In genomic region chr4:95355021-95355420, GRCh38 we compare ENCODE assay signal across 30 cellular contexts.
"Had no signal": no experiment of that assay in that cellular context is flagged by ENCODE, and none has a peak within 500 bp of the region (broad histone marks: within the 10 kb centered on the region; RNA-seq: fewer than 3 reads in every experiment).

No MANE protein-coding gene starts in this region.

- H3K9me3 Mint-ChIP-seq: activated CD4-positive, alpha-beta memory T cell treated with anti-CD3 and anti-CD28 coated beads for 36 hours; activated CD4-positive, alpha-beta T cell treated with anti-CD3 and anti-CD28 coated beads, Interleukin-2, amount 10 ng/mL, durations not matched to agents 24 days and 14 days; activated naive CD4-positive, alpha-beta T cell treated with anti-CD3 and anti-CD28 coated beads for 36 hours; activated naive CD4-positive, alpha-beta T cell treated with anti-CD3 and anti-CD28 coated beads, Interleukin-2, amount 50 U/mL, for 24 hours; activated naive CD8-positive, alpha-beta T cell treated with anti-CD3 and anti-CD28 coated beads for 36 hours; activated naive CD8-positive, alpha-beta T cell treated with anti-CD3 and anti-CD28 coated beads, Interleukin-2, amount 50 U/mL, for 24 hours; activated T-helper 1 cell treated with anti-CD3 and anti-CD28 coated beads, Interleukin-12 subunit alpha, Interleukin-12 subunit beta, Interleukin-2, Interleukin-4 antibody, amounts not matched to agents 30 ng/mL and 10 ng/mL and 1 ng/mL, durations not matched to agents 14 hours and 24 hours and 36 hours; activated T-helper 2 cell treated with anti-CD3 and anti-CD28 coated beads, Interferon-gamma antibody, Interleukin-2, Interleukin-4, amounts not matched to agents 10 μg/mL and 5 μg/mL and 100 μg/mL, durations not matched to agents 14 hours and 24 hours and 36 hours had no signal

- H3K27me3 ChIP-seq: adrenal gland, ascending aorta, cardiac muscle cell, colonic mucosa, esophagus squamous epithelium, foreskin keratinocyte, gastrocnemius medialis, heart left ventricle had no signal

- H3K27ac Mint-ChIP-seq: activated CD4-positive, alpha-beta memory T cell treated with anti-CD3 and anti-CD28 coated beads for 36 hours; activated CD4-positive, alpha-beta T cell treated with anti-CD3 and anti-CD28 coated beads for 36 hours; activated CD4-positive, alpha-beta T cell treated with anti-CD3 and anti-CD28 coated beads, Interleukin-2, amount 10 ng/mL, durations not matched to agents 24 days and 14 days; activated CD8-positive, alpha-beta memory T cell treated with anti-CD3 and anti-CD28 coated beads, Interleukin-2, amount 10 ng/mL, durations not matched to agents 7 days and 5 days; activated CD8-positive, alpha-beta T cell treated with anti-CD3 and anti-CD28 coated beads, Interleukin-2, amount 10 ng/mL, durations not matched to agents 7 days and 5 days; activated naive CD4-positive, alpha-beta T cell treated with anti-CD3 and anti-CD28 coated beads for 36 hours; activated naive CD4-positive, alpha-beta T cell treated with anti-CD3 and anti-CD28 coated beads, Interleukin-2, amount 50 U/mL, for 24 hours; activated naive CD8-positive, alpha-beta T cell treated with anti-CD3 and anti-CD28 coated beads for 36 hours; activated naive CD8-positive, alpha-beta T cell treated with anti-CD3 and anti-CD28 coated beads, Interleukin-2, amount 50 U/mL, for 24 hours; activated T-helper 1 cell treated with anti-CD3 and anti-CD28 coated beads, Interleukin-12 subunit alpha, Interleukin-12 subunit beta, Interleukin-2, Interleukin-4 antibody, amounts not matched to agents 30 ng/mL and 10 ng/mL and 1 ng/mL, durations not matched to agents 14 hours and 24 hours and 36 hours; activated T-helper 2 cell treated with anti-CD3 and anti-CD28 coated beads, Interferon-gamma antibody, Interleukin-2, Interleukin-4, amounts not matched to agents 10 μg/mL and 5 μg/mL and 100 μg/mL, durations not matched to agents 14 hours and 24 hours and 36 hours had no signal

- H3K4me1 ChIP-seq: ascending aorta, colonic mucosa, esophagus squamous epithelium, foreskin keratinocyte, gastrocnemius medialis had no signal

- H3K36me3 Mint-ChIP-seq: activated CD4-positive, alpha-beta memory T cell treated with anti-CD3 and anti-CD28 coated beads for 36 hours; activated CD8-positive, alpha-beta memory T cell treated with anti-CD3 and anti-CD28 coated beads, Interleukin-2, amount 10 ng/mL, durations not matched to agents 7 days and 5 days; activated naive CD4-positive, alpha-beta T cell treated with anti-CD3 and anti-CD28 coated beads, Interleukin-2, amount 50 U/mL, for 24 hours; activated naive CD8-positive, alpha-beta T cell treated with anti-CD3 and anti-CD28 coated beads for 36 hours had no signal

- H3K4me3 ChIP-seq: adrenal gland, ascending aorta, cardiac muscle cell, colonic mucosa, esophagus squamous epithelium, gastrocnemius medialis, heart left ventricle had no signal

- H3K9me3 ChIP-seq: adrenal gland, ascending aorta, colonic mucosa, esophagus squamous epithelium, gastrocnemius medialis, heart left ventricle had no signal

- H3K4me1 Mint-ChIP-seq: activated CD4-positive, alpha-beta T cell treated with anti-CD3 and anti-CD28 coated beads for 36 hours; activated CD4-positive, alpha-beta T cell treated with anti-CD3 and anti-CD28 coated beads, Interleukin-2, amount 10 ng/mL, durations not matched to agents 24 days and 14 days; activated CD8-positive, alpha-beta memory T cell treated with anti-CD3 and anti-CD28 coated beads, Interleukin-2, amount 10 ng/mL, durations not matched to agents 7 days and 5 days; activated naive CD4-positive, alpha-beta T cell treated with anti-CD3 and anti-CD28 coated beads, Interleukin-2, amount 50 U/mL, for 24 hours; activated naive CD8-positive, alpha-beta T cell treated with anti-CD3 and anti-CD28 coated beads for 36 hours; activated naive CD8-positive, alpha-beta T cell treated with anti-CD3 and anti-CD28 coated beads, Interleukin-2, amount 50 U/mL, for 24 hours had no signal

- DNase-seq: activated CD4-positive, alpha-beta memory T cell treated with anti-CD3 and anti-CD28 coated beads for 36 hours; activated CD4-positive, alpha-beta T cell treated with anti-CD3 and anti-CD28 coated beads for 36 hours; activated CD4-positive, alpha-beta T cell treated with anti-CD3 and anti-CD28 coated beads, Interleukin-2, amount 10 ng/mL, durations not matched to agents 24 days and 14 days; activated CD4-positive, CD25-positive, alpha-beta regulatory T cell; activated CD4-positive, CD25-positive, alpha-beta regulatory T cell treated with anti-CD3 and anti-CD28 coated beads, Interleukin-2, amount 50 U/mL, for 72 hours; activated CD8-positive, alpha-beta memory T cell treated with anti-CD3 and anti-CD28 coated beads, Interleukin-2, amount 10 ng/mL, durations not matched to agents 7 days and 5 days; activated CD8-positive, alpha-beta memory T cell treated with anti-CD3 and anti-CD28 coated beads, Interleukin-2, amount 50 U/mL, for 4 hours; activated CD8-positive, alpha-beta T cell treated with anti-CD3 and anti-CD28 coated beads, Interleukin-2, amount 10 ng/mL, durations not matched to agents 7 days and 5 days; activated effector memory CD4-positive, alpha-beta T cell treated with anti-CD3 and anti-CD28 coated beads, Interleukin-2, amount 50 U/mL, for 16 hours; activated naive CD4-positive, alpha-beta T cell treated with anti-CD3 and anti-CD28 coated beads for 36 hours; activated naive CD8-positive, alpha-beta T cell treated with anti-CD3 and anti-CD28 coated beads for 36 hours; activated naive CD8-positive, alpha-beta T cell treated with anti-CD3 and anti-CD28 coated beads, Interleukin-2, amount 50 U/mL, for 24 hours; activated T-cell treated with anti-CD3 and anti-CD28 coated beads, Interleukin-2, amount 50 U/mL, for 1 hour; activated T-cell treated with anti-CD3 and anti-CD28 coated beads, Interleukin-2, amount 50 U/mL, for 48 hours; adrenal gland; central memory CD4-positive, alpha-beta T cell; cerebellar nuclear complex; colonic mucosa; effector CD8-positive, alpha-beta T cell; esophagus squamous epithelium; foreskin keratinocyte; gastrocnemius medialis; glutamatergic neuron; heart left ventricle had no signal

- H3K4me3 Mint-ChIP-seq: activated CD4-positive, alpha-beta memory T cell treated with anti-CD3 and anti-CD28 coated beads for 36 hours; activated CD4-positive, alpha-beta T cell treated with anti-CD3 and anti-CD28 coated beads for 36 hours; activated CD4-positive, alpha-beta T cell treated with anti-CD3 and anti-CD28 coated beads, Interleukin-2, amount 10 ng/mL, durations not matched to agents 24 days and 14 days; activated CD8-positive, alpha-beta memory T cell treated with anti-CD3 and anti-CD28 coated beads, Interleukin-2, amount 10 ng/mL, durations not matched to agents 7 days and 5 days; activated CD8-positive, alpha-beta T cell treated with anti-CD3 and anti-CD28 coated beads, Interleukin-2, amount 10 ng/mL, durations not matched to agents 7 days and 5 days; activated naive CD4-positive, alpha-beta T cell treated with anti-CD3 and anti-CD28 coated beads for 36 hours; activated naive CD4-positive, alpha-beta T cell treated with anti-CD3 and anti-CD28 coated beads, Interleukin-2, amount 50 U/mL, for 24 hours; activated naive CD8-positive, alpha-beta T cell treated with anti-CD3 and anti-CD28 coated beads for 36 hours; activated naive CD8-positive, alpha-beta T cell treated with anti-CD3 and anti-CD28 coated beads, Interleukin-2, amount 50 U/mL, for 24 hours; activated T-helper 1 cell treated with anti-CD3 and anti-CD28 coated beads, Interleukin-12 subunit alpha, Interleukin-12 subunit beta, Interleukin-2, Interleukin-4 antibody, amounts not matched to agents 30 ng/mL and 10 ng/mL and 1 ng/mL, durations not matched to agents 14 hours and 24 hours and 36 hours had no signal

- H3K36me3 ChIP-seq: adrenal gland, ascending aorta, cardiac muscle cell, colonic mucosa, esophagus squamous epithelium, gastrocnemius medialis, heart left ventricle had no signal

- H3K27me3 Mint-ChIP-seq: activated CD4-positive, alpha-beta memory T cell treated with anti-CD3 and anti-CD28 coated beads for 36 hours; activated CD4-positive, alpha-beta T cell treated with anti-CD3 and anti-CD28 coated beads for 36 hours; activated CD4-positive, alpha-beta T cell treated with anti-CD3 and anti-CD28 coated beads, Interleukin-2, amount 10 ng/mL, durations not matched to agents 24 days and 14 days; activated CD8-positive, alpha-beta memory T cell treated with anti-CD3 and anti-CD28 coated beads, Interleukin-2, amount 10 ng/mL, durations not matched to agents 7 days and 5 days; activated naive CD4-positive, alpha-beta T cell treated with anti-CD3 and anti-CD28 coated beads, Interleukin-2, amount 50 U/mL, for 24 hours; activated naive CD8-positive, alpha-beta T cell treated with anti-CD3 and anti-CD28 coated beads for 36 hours; activated naive CD8-positive, alpha-beta T cell treated with anti-CD3 and anti-CD28 coated beads, Interleukin-2, amount 50 U/mL, for 24 hours had no signal

- ATAC-seq: activated CD4-positive, alpha-beta T cell treated with anti-CD3 and anti-CD28 coated beads for 36 hours; activated CD8-positive, alpha-beta memory T cell treated with anti-CD3 and anti-CD28 coated beads, Interleukin-2, amount 10 ng/mL, durations not matched to agents 7 days and 5 days; activated CD8-positive, alpha-beta T cell treated with anti-CD3 and anti-CD28 coated beads, Interleukin-2, amount 10 ng/mL, durations not matched to agents 7 days and 5 days; activated naive CD8-positive, alpha-beta T cell treated with anti-CD3 and anti-CD28 coated beads, Interleukin-2, amount 50 U/mL, for 24 hours; foreskin keratinocyte; gastrocnemius medialis; heart left ventricle had no signal

- H3K27ac ChIP-seq: adrenal gland, ascending aorta, cardiac muscle cell, colonic mucosa, epithelial cell of prostate, esophagus squamous epithelium, foreskin keratinocyte, gastrocnemius medialis, heart left ventricle had no signal
